Comparison of ENCODE assay signal across 10 cellular contexts in the genomic region with DNA sequence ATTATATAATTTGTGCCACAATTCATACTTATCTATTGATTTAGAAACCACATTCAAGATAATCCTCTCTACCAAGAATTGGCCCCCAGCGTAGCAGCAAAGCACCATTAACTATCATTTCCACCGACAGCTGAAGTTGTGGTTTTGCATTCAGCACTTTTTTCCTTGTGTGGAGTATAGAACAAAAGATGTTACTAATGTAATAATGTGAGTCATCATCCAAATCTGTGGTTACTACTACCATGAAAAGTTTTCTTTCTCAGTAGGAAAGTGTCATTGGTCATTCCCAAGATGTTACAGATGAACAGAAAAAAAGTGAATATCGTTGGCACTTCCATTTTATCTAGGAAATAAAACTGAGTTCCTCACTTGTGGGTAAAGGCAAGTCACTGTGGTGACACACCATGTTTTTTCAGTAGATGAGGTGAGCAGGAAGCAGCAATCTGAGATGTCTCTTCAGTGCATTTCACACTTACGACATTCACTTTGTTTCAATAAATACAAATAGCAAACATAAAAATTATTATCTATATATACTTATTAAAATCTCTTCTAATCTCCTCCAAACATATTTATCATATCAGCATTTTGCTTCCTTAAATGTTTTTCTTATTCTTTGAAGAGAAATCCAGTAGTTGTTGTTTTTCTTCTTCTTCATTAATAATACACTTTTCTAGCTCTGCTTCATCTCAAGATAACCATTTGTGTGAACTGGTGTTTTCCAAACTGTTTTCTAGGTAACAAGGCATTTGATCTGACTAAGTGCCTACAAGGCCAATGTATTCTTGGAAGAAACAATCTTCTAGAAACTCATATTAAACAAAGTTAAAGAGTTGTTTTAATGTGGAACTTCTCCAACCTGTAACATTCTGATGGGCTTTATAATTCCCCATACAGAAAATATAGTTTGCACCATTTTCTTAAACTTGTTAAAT. TPM values are rescaled to one million over a fixed set of nuclear protein-coding genes. Genes with fewer than 3 reads are reported as not detected.
DNase-seq lines count a peak whose midpoint lies in the region; ATAC-seq and TF ChIP-seq lines count a peak whose summit lies in the region.
"Had no signal": no experiment of that assay in that cellular context is flagged by ENCODE, and none has a peak within 500 bp of the region (broad histone marks: within the 10 kb centered on the region; RNA-seq: fewer than 3 reads in every experiment).

No MANE protein-coding gene starts in this region.

- no peaks in the 10 kb centered on the region for H3K27me3 Mint-ChIP-seq in CD8-positive, alpha-beta T cell (ENCODE audit: low read depth)
- H3K27me3 Mint-ChIP-seq in activated naive CD4-positive, alpha-beta T cell treated with anti-CD3 and anti-CD28 coated beads, Interleukin-2, amount 50 U/mL, for 24 hours, result no peaks in the 10 kb centered on the region
- peaks cover 0 to 10% of the 10 kb centered on the region in 2 donors for H3K27me3 Mint-ChIP-seq in natural killer cell (ENCODE audit: low read depth in 2 of 2)

- no peaks in the 10 kb centered on the region for H3K36me3 Mint-ChIP-seq in CD8-positive, alpha-beta T cell
- H3K36me3 Mint-ChIP-seq in activated naive CD4-positive, alpha-beta T cell treated with anti-CD3 and anti-CD28 coated beads, Interleukin-2, amount 50 U/mL, for 24 hours, result no peaks in the 10 kb centered on the region
- no peaks in the 10 kb centered on the region for H3K36me3 Mint-ChIP-seq in natural killer cell

- H3K36me3 ChIP-seq in CD8-positive, alpha-beta T cell (ENCODE audit: insufficient read depth, low read length), result no peaks in the 10 kb centered on the region

- DNase-seq in CD8-positive, alpha-beta T cell, result peak in 3 of 7 experiments; percentile 21 to 34 (median 31)
- peak; percentile 28 for DNase-seq in NB4 (ENCODE audit: low read depth)
- DNase-seq in natural killer cell, result no peak
- DNase-seq in SKM-1 (lab: John Stamatoyannopoulos, UW; ENCODE audit: unreplicated experiment), result no peak
- no peak for DNase-seq in DMS153 (lab: John Stamatoyannopoulos, UW)
- DNase-seq: DMS 273 treated with DMSO at 0.1 percent for 48 hours had no signal

- no peaks in the 10 kb centered on the region for H3K9me3 ChIP-seq in CD8-positive, alpha-beta T cell (ENCODE audit: low read length)

- H3K4me3 Mint-ChIP-seq in CD8-positive, alpha-beta T cell, result peak overlapping the region; percentile 63
- H3K4me3 Mint-ChIP-seq in activated naive CD4-positive, alpha-beta T cell treated with anti-CD3 and anti-CD28 coated beads, Interleukin-2, amount 50 U/mL, for 24 hours, result peak overlapping the region; percentile 43
- peak overlapping the region; percentile 68 for H3K4me3 Mint-ChIP-seq in natural killer cell

- H3K27ac ChIP-seq in CD8-positive, alpha-beta T cell (ENCODE audit: low read depth, low read length), result no peak overlapping the region

- H3K27me3 ChIP-seq in CD8-positive, alpha-beta T cell (ENCODE audit: insufficient read depth, low read length), result no peaks in the 10 kb centered on the region

- TF ChIP-seq CTCF in CD8-positive, alpha-beta T cell (IDR thresholded peaks at IDR 0.05), result no peak
- no peak for TF ChIP-seq CTCF in NB4 (IDR thresholded peaks at IDR 0.05; ENCODE audit: low read depth, low read length)
- TF ChIP-seq CTCF in natural killer cell (IDR thresholded peaks at IDR 0.05), result no peak

- POLR2A ChIA-PET in CD8-positive, alpha-beta T cell (lab: Charles Lee), result interaction anchor here (1.4 to 2.0 kb wide), 2 partner anchors 9 to 47 kb away, joined by 5 to 10 read pairs; no protein-coding TSS in a partner anchor

- peak overlapping the region; percentile 85 for H3K27ac Mint-ChIP-seq in CD8-positive, alpha-beta T cell
- peak overlapping the region; percentile 84 for H3K27ac Mint-ChIP-seq in activated naive CD4-positive, alpha-beta T cell treated with anti-CD3 and anti-CD28 coated beads, Interleukin-2, amount 50 U/mL, for 24 hours
- H3K27ac Mint-ChIP-seq in natural killer cell, result peak overlapping the region; percentile 55 to 77

- peaks cover 30% of the 10 kb centered on the region for H3K4me1 Mint-ChIP-seq in CD8-positive, alpha-beta T cell (ENCODE audit: low read depth)
- H3K4me1 Mint-ChIP-seq in activated naive CD4-positive, alpha-beta T cell treated with anti-CD3 and anti-CD28 coated beads, Interleukin-2, amount 50 U/mL, for 24 hours, result peaks cover 34% of the 10 kb centered on the region
- H3K4me1 Mint-ChIP-seq in natural killer cell, result peaks cover 8 to 21% of the 10 kb centered on the region in 2 donors

- intact Hi-C loops in CD8-positive, alpha-beta T cell (cut with DNase I, micrococcal nuclease), result loop anchor here in 1 of 2 experiments (2.0 kb wide), 1 partner anchor 15 kb away; no protein-coding TSS in a partner anchor
- intact Hi-C loops in natural killer cell (cut with micrococcal nuclease), result loop anchor here (1.0 to 2.0 kb wide), 2 partner anchors 31 to 71 kb away; a partner anchor contains a TSS

- peaks cover 14% of the 10 kb centered on the region for H3K4me1 ChIP-seq in CD8-positive, alpha-beta T cell (ENCODE audit: insufficient read depth, low read length)

- ATAC-seq in CD8-positive, alpha-beta T cell, result peak; percentile 86
- ATAC-seq in natural killer cell (peak; percentile 73 to 87 (median 82)), GM18520 (IDR thresholded peaks at IDR 0.05; ENCODE audit: unreplicated experiment) (no peak), GM21529 (IDR thresholded peaks at IDR 0.05; ENCODE audit: unreplicated experiment) (no peak)
- ATAC-seq: sciatic nerve had no signal

- CTCF ChIA-PET in CD8-positive, alpha-beta T cell (lab: Charles Lee), result interaction anchor here (0.8 to 4.7 kb wide), 6 partner anchors 13 to 152 kb away, joined by 3 to 13 read pairs (median 4); no protein-coding TSS in a partner anchor

- no peak for TF ChIP-seq POLR2A in NB4 (IDR thresholded peaks at IDR 0.05; ENCODE audit: extremely low read depth, insufficient read length)

- H3K4me3 ChIP-seq in CD8-positive, alpha-beta T cell (ENCODE audit: low read depth, low read length), result no peak overlapping the region
- H3K4me3 ChIP-seq in NB4 (ENCODE audit: low read depth, low read length), result no peak overlapping the region

- H3K9me3 Mint-ChIP-seq in CD8-positive, alpha-beta T cell, result no peaks in the 10 kb centered on the region
- H3K9me3 Mint-ChIP-seq in activated naive CD4-positive, alpha-beta T cell treated with anti-CD3 and anti-CD28 coated beads, Interleukin-2, amount 50 U/mL, for 24 hours, result no peaks in the 10 kb centered on the region
- H3K9me3 Mint-ChIP-seq in natural killer cell, result no peaks in the 10 kb centered on the region

RNA-seq across cellular contexts. Expression of a gene that starts 30.5 kb away (rescaled TPM):
- 1 to 10 TPM; 8.9 to 9.9 TPM for total RNA-seq in CD8-positive, alpha-beta T cell
- total RNA-seq in natural killer cell, result 100 to 1,000 TPM in 2 of 3 donors, 10 to 100 TPM in 1; 66.5 to 248 (median 124) TPM

RNA-seq across cellular contexts. Expression of a gene that starts 35.6 kb away (rescaled TPM):
- not detected for total RNA-seq in CD8-positive, alpha-beta T cell
- total RNA-seq in natural killer cell, result not detected
- total RNA-seq: sciatic nerve had no signal

Comparison
In these comparisons a context has a peak if more than half of its experiments do, and no peak if none do; other contexts are left out.
1. ATAC-seq: peak in CD8-positive, alpha-beta T cell (single experiment) and natural killer cell (3 of 3); none in GM18520 (single experiment) and GM21529 (single experiment).
2. RNA of a gene that starts 30.5 kb away (total RNA-seq): 66.5 to 248 TPM in natural killer cell; 8.9 to 9.9 TPM in CD8-positive, alpha-beta T cell; every median in the first group is over 4 times any median in the second.
3. Peak in every context shown above with its lines, with median percentiles within 50 percentile points of each other: H3K27ac Mint-ChIP-seq and H3K4me3 Mint-ChIP-seq.